In genomic region chr3:113064183-113064582, GRCh38 we compare ENCODE assay signal across 19 cellular contexts.
A peak's percentile ranks its signal among the peaks of the same experiment; 100 is the strongest.
DNase-seq lines count a peak whose midpoint lies in the region; ATAC-seq and TF ChIP-seq lines count a peak whose summit lies in the region.
"Had no signal": no experiment of that assay in that cellular context is flagged by ENCODE, and none has a peak within 500 bp of the region (broad histone marks: within the 10 kb centered on the region; RNA-seq: fewer than 3 reads in every experiment).

No MANE protein-coding gene starts in this region.

- H3K9me3 ChIP-seq in gastroesophageal sphincter (peaks cover 0 to 11% (median 0%) of the 10 kb centered on the region in 3 donors), sigmoid colon (no peaks in the 10 kb centered on the region), MM.1S (replicated peaks; ENCODE audit: insufficient read depth, low read length) (no peaks in the 10 kb centered on the region)
- H3K9me3 ChIP-seq: A549, BLaER1 had no signal

- TF ChIP-seq POLR2A in gastroesophageal sphincter (IDR thresholded peaks at IDR 0.05) (no peak), sigmoid colon (IDR thresholded peaks at IDR 0.05) (no peak)

- H3K4me1 ChIP-seq in gastroesophageal sphincter (peaks cover 0 to 21% (median 0%) of the 10 kb centered on the region in 3 donors), sigmoid colon (peaks cover 0 to 21% (median 17%) of the 10 kb centered on the region in 4 donors), MM.1S (ENCODE audit: low read length) (no peaks in the 10 kb centered on the region)
- H3K4me1 ChIP-seq: BLaER1 had no signal

- no peaks in the 10 kb centered on the region for H3K79me2 ChIP-seq in MM.1S (ENCODE audit: low read length)

- H3K27me3 Mint-ChIP-seq in nephron (ENCODE audit: low read depth), result no peaks in the 10 kb centered on the region
- H3K27me3 Mint-ChIP-seq in activated CD4-positive, alpha-beta T cell treated with anti-CD3 and anti-CD28 coated beads, Interleukin-2, amount 10 ng/mL, durations not matched to agents 24 days and 14 days, result no peaks in the 10 kb centered on the region
- H3K27me3 Mint-ChIP-seq: CD4-positive, alpha-beta memory T cell had no signal

- no peaks in the 10 kb centered on the region for H3K9me2 ChIP-seq in MM.1S (replicated peaks; ENCODE audit: insufficient read depth, low read length)

- H3K27me3 ChIP-seq in gastroesophageal sphincter (no peaks in the 10 kb centered on the region), sigmoid colon (no peaks in the 10 kb centered on the region), MM.1S (replicated peaks; ENCODE audit: insufficient read depth, low read length) (no peaks in the 10 kb centered on the region)
- H3K27me3 ChIP-seq: BLaER1 had no signal

- H3K9me3 Mint-ChIP-seq in nephron, result peaks cover 25% of the 10 kb centered on the region
- H3K9me3 Mint-ChIP-seq in activated CD4-positive, alpha-beta T cell treated with anti-CD3 and anti-CD28 coated beads, Interleukin-2, amount 10 ng/mL, durations not matched to agents 24 days and 14 days, result peaks cover 19% of the 10 kb centered on the region

- TF ChIP-seq EP300 in gastroesophageal sphincter (IDR thresholded peaks at IDR 0.05) (no peak), sigmoid colon (IDR thresholded peaks at IDR 0.05) (peak; percentile 27 to 92 (median 56))

- H3K36me3 ChIP-seq in gastroesophageal sphincter (no peaks in the 10 kb centered on the region), sigmoid colon (no peaks in the 10 kb centered on the region), MM.1S (replicated peaks; ENCODE audit: insufficient read depth, low read length) (no peaks in the 10 kb centered on the region)
- H3K36me3 ChIP-seq: BLaER1 had no signal

- H3K36me3 Mint-ChIP-seq in nephron (ENCODE audit: low read depth), result peaks cover 32% of the 10 kb centered on the region
- H3K36me3 Mint-ChIP-seq in activated CD4-positive, alpha-beta T cell treated with anti-CD3 and anti-CD28 coated beads, Interleukin-2, amount 10 ng/mL, durations not matched to agents 24 days and 14 days (ENCODE audit: low read depth), result peaks cover 24% of the 10 kb centered on the region

- no peaks in the 10 kb centered on the region for H4K20me1 ChIP-seq in MM.1S (ENCODE audit: insufficient read depth, low read length)
- H4K20me1 ChIP-seq: BLaER1 had no signal

- H3K9ac ChIP-seq in MM.1S (ENCODE audit: low read length), result no peak overlapping the region
- H3K9ac ChIP-seq: BLaER1 had no signal

- intact Hi-C loops in sigmoid colon (cut with DNase I), result no loop called here
- intact Hi-C loops in activated CD4-positive, alpha-beta T cell treated with anti-CD3 and anti-CD28 coated beads, Interleukin-2, amount 10 ng/mL, durations not matched to agents 24 days and 14 days (cut with micrococcal nuclease), result no loop called here

- H3K27ac ChIP-seq in VCaP, result peak overlapping the region; percentile 28; the same call in 1 of the 2 replicates
- peak overlapping the region in 3 of 4 donors; percentile 50 to 72 (median 67) for H3K27ac ChIP-seq in gastroesophageal sphincter
- peak overlapping the region; percentile 17 to 73 (median 54) for H3K27ac ChIP-seq in sigmoid colon
- H3K27ac ChIP-seq in MM.1S (ENCODE audit: low read length), result no peak overlapping the region
- H3K27ac ChIP-seq: 22Rv1, A549, BLaER1 had no signal

- no peak for TF ChIP-seq CTCF in VCaP (conservative IDR thresholded peaks at IDR 0.05)
- TF ChIP-seq CTCF in gastroesophageal sphincter (IDR thresholded peaks at IDR 0.05), result no peak
- TF ChIP-seq CTCF in nephron (IDR thresholded peaks at IDR 0.05; ENCODE audit: unreplicated experiment in 3 of 3), result no peak
- no peak for TF ChIP-seq CTCF in sigmoid colon (IDR thresholded peaks at IDR 0.05)
- no peak for TF ChIP-seq CTCF in MM.1S (IDR thresholded peaks at IDR 0.05; ENCODE audit: low read length)

- peaks cover 7% of the 10 kb centered on the region for H3K4me1 Mint-ChIP-seq in nephron
- H3K4me1 Mint-ChIP-seq in activated CD4-positive, alpha-beta T cell treated with anti-CD3 and anti-CD28 coated beads, Interleukin-2, amount 10 ng/mL, durations not matched to agents 24 days and 14 days, result no peaks in the 10 kb centered on the region
- H3K4me1 Mint-ChIP-seq: CD4-positive, alpha-beta memory T cell; GM23338 had no signal

- H3K27ac Mint-ChIP-seq in nephron, result peak overlapping the region in 2 of 3 experiments; percentile 45 to 90
- no peak overlapping the region for H3K27ac Mint-ChIP-seq in activated CD4-positive, alpha-beta T cell treated with anti-CD3 and anti-CD28 coated beads, Interleukin-2, amount 10 ng/mL, durations not matched to agents 24 days and 14 days
- H3K27ac Mint-ChIP-seq: CD14-positive monocyte; CD4-positive, alpha-beta memory T cell; GM23338 had no signal

- peak; percentile 57 for ATAC-seq in gastroesophageal sphincter
- ATAC-seq in HG02973 (IDR thresholded peaks at IDR 0.05; ENCODE audit: unreplicated experiment), result no peak
- ATAC-seq: GM23338, HepG2 had no signal

- DNase-seq in sigmoid colon (peak; percentile 76), MM.1S (no peak), AG08395 (ENCODE audit: low spot score) (no peak)
- no peak for DNase-seq in activated CD4-positive, alpha-beta T cell treated with anti-CD3 and anti-CD28 coated beads, Interleukin-2, amount 10 ng/mL, durations not matched to agents 24 days and 14 days
- DNase-seq: Calu3; CD4-positive, alpha-beta memory T cell; DMS79 treated with DMSO at 0.1 percent for 48 hours; GF-D8; HCEC 1CT had no signal

- no peak overlapping the region for H3K4me2 ChIP-seq in MM.1S (ENCODE audit: low read depth, low read length)
- H3K4me2 ChIP-seq: BLaER1, GM23338 had no signal

- no peak overlapping the region for H3K4me3 ChIP-seq in gastroesophageal sphincter
- H3K4me3 ChIP-seq in sigmoid colon, result no peak overlapping the region
- no peak overlapping the region for H3K4me3 ChIP-seq in MM.1S (ENCODE audit: low read length)
- H3K4me3 ChIP-seq: A549, BLaER1, GM23338 had no signal

- WGBS in gastroesophageal sphincter (ENCODE audit: low coverage in 1 of 2), 2 donors, result 25 to 50% methylated on average over 1 of the region's 1 CpG
- 76 to 83% methylated on average over 1 of the region's 1 CpG for WGBS in sigmoid colon, 2 donors

- no peak overlapping the region for H2AFZ ChIP-seq in MM.1S (ENCODE audit: low read length)
- H2AFZ ChIP-seq: GM23338 had no signal

- H3F3A ChIP-seq in MM.1S (ENCODE audit: insufficient read depth, low read length), result no peaks in the 10 kb centered on the region

- H3K4me3 Mint-ChIP-seq in nephron, result no peak overlapping the region
- H3K4me3 Mint-ChIP-seq in activated CD4-positive, alpha-beta T cell treated with anti-CD3 and anti-CD28 coated beads, Interleukin-2, amount 10 ng/mL, durations not matched to agents 24 days and 14 days, result no peak overlapping the region
- H3K4me3 Mint-ChIP-seq: CD14-positive monocyte; CD4-positive, alpha-beta memory T cell; GM23338 had no signal
